ENCODE assay signal across 1 cellular context in genomic region chr19:43463381-43464088, GRCh38.
TF ChIP-seq lines count a peak whose summit lies in the region.

No MANE protein-coding gene starts in this region.

TF ChIP-seq in HEK293, 187 proteins besides CTCF, POLR2A, EP300 and RAD21 (continued from another document and continues in another):
- peak; percentile 61; the same call in 1 of the 2 replicates for TF ChIP-seq ZBTB7A (tag by site-specific recombination; IDR thresholded peaks at IDR 0.05; ENCODE audit: low read depth)
- TF ChIP-seq KLF16 (tag by site-specific recombination; IDR thresholded peaks at IDR 0.05): peak; percentile 82
- 0 out of 2 replicates have a peak, but pooled peaks have one; percentile 34 for TF ChIP-seq ZBTB11 (tag by site-specific recombination; conservative IDR thresholded peaks at IDR 0.05; ENCODE audit: low read depth)
- no peak for TF ChIP-seq ZBTB21 (tag by site-specific recombination; IDR thresholded peaks at IDR 0.05)
- peak; percentile 64 for TF ChIP-seq ZNF639 (tag by site-specific recombination; IDR thresholded peaks at IDR 0.05)
- peak; percentile 61 for TF ChIP-seq ZBTB26 (tag by site-specific recombination; optimal IDR thresholded peaks at IDR 0.05)
- 0 out of 2 replicates have a peak, but pooled peaks have one; percentile 24 for TF ChIP-seq BCL11A (tag by site-specific recombination; IDR thresholded peaks at IDR 0.05; ENCODE audit: low read depth)
- TF ChIP-seq ZNF610 (tag by site-specific recombination; IDR thresholded peaks at IDR 0.05; ENCODE audit: borderline replicate concordance): peak; percentile 86; the same call in 1 of the 2 replicates
- TF ChIP-seq ZNF777 (tag by site-specific recombination; IDR thresholded peaks at IDR 0.05; ENCODE audit: borderline replicate concordance): peak; percentile 89
- TF ChIP-seq ZNF785 (tag by site-specific recombination; IDR thresholded peaks at IDR 0.05): peak; percentile 40; the same call in 1 of the 2 replicates
- peak; percentile 36 for TF ChIP-seq KLF17 (tag by site-specific recombination; IDR thresholded peaks at IDR 0.05)
- TF ChIP-seq ZNF629 (tag by site-specific recombination; IDR thresholded peaks at IDR 0.05): peak; percentile 63; the same call in 1 of the 2 replicates
- TF ChIP-seq GLIS1 (tag by site-specific recombination; IDR thresholded peaks at IDR 0.05): peak; percentile 78
- TF ChIP-seq ZNF600 (tag by site-specific recombination; IDR thresholded peaks at IDR 0.05): peak; percentile 88
- no peak for TF ChIP-seq ZNF555 (tag by site-specific recombination; conservative IDR thresholded peaks at IDR 0.05)
- 0 out of 2 replicates have a peak, but pooled peaks have one; percentile 42 for TF ChIP-seq ZNF561 (tag by site-specific recombination; IDR thresholded peaks at IDR 0.05; ENCODE audit: borderline replicate concordance)
- peak; percentile 97 for TF ChIP-seq PATZ1 (tag by site-specific recombination; IDR thresholded peaks at IDR 0.05)
- TF ChIP-seq GLIS2 (tag by site-specific recombination; IDR thresholded peaks at IDR 0.05): peak; percentile 88
- peak; percentile 85 for TF ChIP-seq ZFHX2 (tag by site-specific recombination; conservative IDR thresholded peaks at IDR 0.05)
- peak; percentile 90 for TF ChIP-seq KLF1 (tag by site-specific recombination; IDR thresholded peaks at IDR 0.05)
- TF ChIP-seq ZBTB10 (tag by site-specific recombination; IDR thresholded peaks at IDR 0.05): peak; percentile 63
- TF ChIP-seq ZNF341 (tag by site-specific recombination; IDR thresholded peaks at IDR 0.05; ENCODE audit: low read depth): peak; percentile 86
- peak; percentile 86; the same call in 1 of the 2 replicates for TF ChIP-seq KLF7 (tag by site-specific recombination; IDR thresholded peaks at IDR 0.05; ENCODE audit: borderline replicate concordance)
- TF ChIP-seq ZNF169 (tag by site-specific recombination; IDR thresholded peaks at IDR 0.05): 0 out of 2 replicates have a peak, but pooled peaks have one; percentile 63
- TF ChIP-seq ZNF660 (tag by site-specific recombination; IDR thresholded peaks at IDR 0.05): peak; percentile 48; the same call in 1 of the 2 replicates
- TF ChIP-seq SP7 (tag by site-specific recombination; IDR thresholded peaks at IDR 0.05): peak; percentile 65
- no peak for TF ChIP-seq ZNF140 (tag by site-specific recombination; IDR thresholded peaks at IDR 0.05)
- peak; percentile 50; the same call in 1 of the 2 replicates for TF ChIP-seq ZEB2 (tag by site-specific recombination; IDR thresholded peaks at IDR 0.05)
- TF ChIP-seq EGR2 (tag by site-specific recombination; IDR thresholded peaks at IDR 0.05; ENCODE audit: low read depth): peak; percentile 74
- peak; percentile 73; the same call in 1 of the 2 replicates for TF ChIP-seq ZNF24 (tag by site-specific recombination; IDR thresholded peaks at IDR 0.05)
- peak; percentile 21; the same call in 1 of the 2 replicates for TF ChIP-seq ZFP37 (tag by site-specific recombination; IDR thresholded peaks at IDR 0.05)
- TF ChIP-seq SP2 (tag by site-specific recombination; IDR thresholded peaks at IDR 0.05): peak; percentile 91
- peak; percentile 17; the same call in 1 of the 2 replicates for TF ChIP-seq ZNF501 (tag by site-specific recombination; IDR thresholded peaks at IDR 0.05)
- peak; percentile 100 for TF ChIP-seq SP3 (tag by site-specific recombination; IDR thresholded peaks at IDR 0.05)
- no peak for TF ChIP-seq ZNF292 (tag by site-specific recombination; IDR thresholded peaks at IDR 0.05; ENCODE audit: borderline replicate concordance, low read depth)
- TF ChIP-seq ZNF280D (tag by site-specific recombination; IDR thresholded peaks at IDR 0.05): 0 out of 2 replicates have a peak, but pooled peaks have one; percentile 38
- no peak for TF ChIP-seq ZSCAN18 (tag by site-specific recombination; IDR thresholded peaks at IDR 0.05)
- TF ChIP-seq ZNF362 (tag by site-specific recombination; IDR thresholded peaks at IDR 0.05): no peak
- TF ChIP-seq ZNF155 (tag by site-specific recombination; IDR thresholded peaks at IDR 0.05): no peak
- 0 out of 2 replicates have a peak, but pooled peaks have one; percentile 24 for TF ChIP-seq ZNF366 (tag by site-specific recombination; conservative IDR thresholded peaks at IDR 0.05)
- TF ChIP-seq ZNF776 (tag by site-specific recombination; IDR thresholded peaks at IDR 0.05; ENCODE audit: borderline replicate concordance): no peak
- peak; percentile 99 for TF ChIP-seq KLF9 (tag by site-specific recombination; IDR thresholded peaks at IDR 0.05; ENCODE audit: low read depth)
- TF ChIP-seq ZNF843 (tag by site-specific recombination; IDR thresholded peaks at IDR 0.05): peak; percentile 41; the same call in 1 of the 2 replicates
